ENCODE assay signal across 11 cellular contexts in genomic region chr17:10063730-10064221, GRCh38.
DNase-seq lines count a peak whose midpoint lies in the region; ATAC-seq and TF ChIP-seq lines count a peak whose summit lies in the region.
"Had no signal": no experiment of that assay in that cellular context is flagged by ENCODE, and none has a peak within 500 bp of the region (broad histone marks: within the 10 kb centered on the region; RNA-seq: fewer than 3 reads in every experiment).

No MANE protein-coding gene starts in this region.

- DNase-seq in activated T-cell treated with anti-CD3 and anti-CD28 coated beads, Interleukin-2, amount 50 U/mL, for 24 hours, result no peak
- DNase-seq in activated T-cell treated with anti-CD3 and anti-CD28 coated beads for 4 hours (no peak), body of pancreas (peak in 1 of 4 donors; percentile 74), mucosa of descending colon (peak in 2 of 3 donors; percentile 26 to 59), upper lobe of left lung (peak in 1 of 2 donors; percentile 75), caudate nucleus (lab: John Stamatoyannopoulos, UW) (no peak)

- peak overlapping the region; percentile 44 for H3K27ac Mint-ChIP-seq in activated T-cell treated with anti-CD3 and anti-CD28 coated beads, Interleukin-2, amount 50 U/mL, for 24 hours
- H3K27ac Mint-ChIP-seq: type B pancreatic cell had no signal

- H3K4me3 Mint-ChIP-seq in activated T-cell treated with anti-CD3 and anti-CD28 coated beads, Interleukin-2, amount 50 U/mL, for 24 hours, result no peak overlapping the region
- H3K4me3 Mint-ChIP-seq: type B pancreatic cell had no signal

- H3K36me3 ChIP-seq in body of pancreas (replicated peaks in 1 of 2; ENCODE audit: insufficient read depth in 1 of 2, low read depth in 2 of 2), result no peaks in the 10 kb centered on the region
- no peaks in the 10 kb centered on the region for H3K36me3 ChIP-seq in mucosa of descending colon (ENCODE audit: low read depth)
- H3K36me3 ChIP-seq in upper lobe of left lung, result no peaks in the 10 kb centered on the region

- no peaks in the 10 kb centered on the region for H3K27me3 Mint-ChIP-seq in activated T-cell treated with anti-CD3 and anti-CD28 coated beads, Interleukin-2, amount 50 U/mL, for 24 hours

- peak; percentile 15 for ATAC-seq in body of pancreas
- peak; percentile 53 for ATAC-seq in mucosa of descending colon
- ATAC-seq in upper lobe of left lung (ENCODE audit: low FRiP score in 2 of 2), result peak; percentile 52 to 73
- no peak for ATAC-seq in HG03095 (IDR thresholded peaks at IDR 0.05; ENCODE audit: unreplicated experiment)
- ATAC-seq in GM19452 (IDR thresholded peaks at IDR 0.05; ENCODE audit: unreplicated experiment), result no peak
- ATAC-seq: Panc1 had no signal

- intact Hi-C loops in body of pancreas (cut with DNase I) (no loop called here), mucosa of descending colon (cut with DNase I, micrococcal nuclease) (no loop called here)

- H3K27me3 ChIP-seq in body of pancreas, result no peaks in the 10 kb centered on the region
- no peaks in the 10 kb centered on the region for H3K27me3 ChIP-seq in upper lobe of left lung

- H3K27ac ChIP-seq in body of pancreas (peak overlapping the region in 1 of 4 donors; percentile 45), upper lobe of left lung (peak overlapping the region; percentile 32 to 71 (median 49)), caudate nucleus (ENCODE audit: low read depth, low read length) (no peak overlapping the region)
- H3K27ac ChIP-seq: KMS-11 had no signal

- H3K9me3 Mint-ChIP-seq in activated T-cell treated with anti-CD3 and anti-CD28 coated beads, Interleukin-2, amount 50 U/mL, for 24 hours, result peaks cover 11% of the 10 kb centered on the region

- peak in 1 of 4 donors; percentile 63 for TF ChIP-seq EP300 in upper lobe of left lung (IDR thresholded peaks at IDR 0.05)

- TF ChIP-seq CTCF in body of pancreas (IDR thresholded peaks at IDR 0.05) (no peak), mucosa of descending colon (IDR thresholded peaks at IDR 0.05) (no peak), upper lobe of left lung (IDR thresholded peaks at IDR 0.05) (no peak)

- H3K9me3 ChIP-seq in body of pancreas, result no peaks in the 10 kb centered on the region
- H3K9me3 ChIP-seq in mucosa of descending colon, result no peaks in the 10 kb centered on the region
- peaks cover 0 to 4% (median 0%) of the 10 kb centered on the region in 4 donors for H3K9me3 ChIP-seq in upper lobe of left lung

- no peaks in the 10 kb centered on the region for H3K36me3 Mint-ChIP-seq in activated T-cell treated with anti-CD3 and anti-CD28 coated beads, Interleukin-2, amount 50 U/mL, for 24 hours (ENCODE audit: low read depth)
- H3K36me3 Mint-ChIP-seq: type B pancreatic cell had no signal

- 33 to 41% methylated on average over 16 of the region's 16 CpGs for WGBS in body of pancreas, 2 donors
- 30 to 42% methylated on average over 16 of the region's 16 CpGs for WGBS in upper lobe of left lung, 2 donors

- H3K4me3 ChIP-seq in body of pancreas (no peak overlapping the region), mucosa of descending colon (no peak overlapping the region), upper lobe of left lung (no peak overlapping the region)

- H3K4me1 ChIP-seq in body of pancreas, result no peaks in the 10 kb centered on the region
- peaks cover 8% of the 10 kb centered on the region for H3K4me1 ChIP-seq in mucosa of descending colon (ENCODE audit: low read depth)
- H3K4me1 ChIP-seq in upper lobe of left lung, result peaks cover 10 to 33% (median 26%) of the 10 kb centered on the region in 4 donors

- peaks cover 17% of the 10 kb centered on the region for H3K4me1 Mint-ChIP-seq in activated T-cell treated with anti-CD3 and anti-CD28 coated beads, Interleukin-2, amount 50 U/mL, for 24 hours (ENCODE audit: low read depth)

- TF ChIP-seq POLR2A in body of pancreas (IDR thresholded peaks at IDR 0.05) (no peak), upper lobe of left lung (IDR thresholded peaks at IDR 0.05) (no peak)

Comparison
In these comparisons a context has a peak if more than half of its experiments do, and no peak if none do; other contexts are left out.
1. DNase-seq: peak in mucosa of descending colon (2 of 3); none in activated T-cell treated with anti-CD3 and anti-CD28 coated beads, Interleukin-2, amount 50 U/mL, for 24 hours (single experiment), activated T-cell treated with anti-CD3 and anti-CD28 coated beads for 4 hours (single experiment) and caudate nucleus (0 of 61).
2. ATAC-seq: peak in body of pancreas (single experiment), mucosa of descending colon (single experiment) and upper lobe of left lung (2 of 2); none in HG03095 (single experiment) and GM19452 (single experiment).